Comparison of ENCODE assay signal across 1 cellular context in the genomic region with DNA sequence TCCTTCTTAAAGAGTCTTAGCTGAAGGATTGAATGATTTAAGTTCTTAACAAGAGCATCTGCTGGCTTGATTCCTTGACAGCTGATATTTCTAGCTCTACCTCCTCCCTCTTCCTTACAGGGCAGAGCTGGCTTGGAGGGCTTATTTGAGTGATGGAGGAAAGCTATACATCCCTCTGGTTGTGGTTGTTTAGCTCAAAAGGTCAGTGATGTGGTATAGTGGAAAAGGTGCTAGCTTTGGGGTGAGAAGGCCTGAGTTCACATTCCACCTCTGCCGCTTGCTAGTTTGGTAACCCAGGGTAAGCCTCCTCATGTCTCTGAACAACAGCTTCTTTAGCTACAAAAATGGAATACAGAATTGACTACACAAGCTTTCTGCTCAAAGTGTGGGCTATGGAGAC.
A peak's percentile ranks its signal among the peaks of the same experiment; 100 is the strongest.
TF ChIP-seq lines count a peak whose summit lies in the region.

No MANE protein-coding gene starts in this region.

TF ChIP-seq in HepG2, 621 proteins besides CTCF, POLR2A, EP300 and RAD21:
- TF ChIP-seq PPARG (CRISPR knock-in tag; conservative IDR thresholded peaks at IDR 0.05) (no peak), ZSCAN22 (CRISPR knock-in tag; IDR thresholded peaks at IDR 0.05) (no peak), SALL2 (CRISPR knock-in tag; IDR thresholded peaks at IDR 0.05) (no peak), ZBTB3 (CRISPR knock-in tag; IDR thresholded peaks at IDR 0.05; ENCODE audit: borderline replicate concordance, low read depth) (no peak), PTBP1 (IDR thresholded peaks at IDR 0.05; ENCODE audit: low read depth, low read length, poor library complexity, severe bottlenecking) (no peak), RNF2 (conservative IDR thresholded peaks at IDR 0.05; ENCODE audit: low read depth) (no peak), HOXA3 (CRISPR knock-in tag; IDR thresholded peaks at IDR 0.05) (no peak), PRMT3 (CRISPR knock-in tag; IDR thresholded peaks at IDR 0.05; ENCODE audit: borderline replicate concordance, low read depth) (0 out of 2 replicates have a peak, but pooled peaks have one; percentile 35), GRHL1 (CRISPR knock-in tag; conservative IDR thresholded peaks at IDR 0.05) (no peak)
